19 cellular contexts compared by ENCODE assay signal in genomic region chr19:49109569-49110233, GRCh38. TPM values are rescaled to one million over a fixed set of nuclear protein-coding genes. Genes with fewer than 3 reads are reported as not detected.
DNase-seq lines count a peak whose midpoint lies in the region; ATAC-seq, FAIRE-seq and TF ChIP-seq lines count a peak whose summit lies in the region.
"Had no signal": no experiment of that assay in that cellular context is flagged by ENCODE, and none has a peak within 500 bp of the region (broad histone marks: within the 10 kb centered on the region; RNA-seq: fewer than 3 reads in every experiment).

No MANE protein-coding gene starts in this region.

- no peak for TF ChIP-seq CTCF in HFFc6 (IDR thresholded peaks at IDR 0.05)
- no peak for TF ChIP-seq CTCF in endothelial cell of umbilical vein (IDR thresholded peaks at IDR 0.05; ENCODE audit: extremely low read depth in 1 of 2, insufficient read depth in 1 of 2, low read depth in 1 of 2, low read length in 2 of 2)

- no peaks in the 10 kb centered on the region for H3K27me3 ChIP-seq in endothelial cell of umbilical vein (ENCODE audit: control insufficient read depth in 2 of 2, insufficient read depth in 2 of 2, low read length in 2 of 2)
- H3K27me3 ChIP-seq: brain microvascular endothelial cell, MG63, uterus had no signal

- H3K4me1 Mint-ChIP-seq in HFFc6 (ENCODE audit: low read depth): peaks cover 50% of the 10 kb centered on the region
- H3K4me1 Mint-ChIP-seq in activated T-helper 2 cell treated with anti-CD3 and anti-CD28 coated beads, Interferon-gamma antibody, Interleukin-2, Interleukin-4, amounts not matched to agents 10 μg/mL and 5 μg/mL and 100 μg/mL, durations not matched to agents 14 hours and 24 hours and 36 hours (ENCODE audit: low read depth): peaks cover 6% of the 10 kb centered on the region

- H3K27ac ChIP-seq in endothelial cell of umbilical vein (ENCODE audit: insufficient read depth, low read depth, low read length): no peak overlapping the region
- H3K27ac ChIP-seq: brain microvascular endothelial cell, uterus had no signal

- no peak overlapping the region for H2AFZ ChIP-seq in endothelial cell of umbilical vein (ENCODE audit: low read depth, low read length)

- DNase-seq in HFFc6 (no peak), endothelial cell of umbilical vein (ENCODE audit: low read depth, low spot score) (no peak)
- DNase-seq in activated T-helper 2 cell treated with anti-CD3 and anti-CD28 coated beads, Interferon-gamma antibody, Interleukin-2, Interleukin-4, amounts not matched to agents 10 μg/mL and 5 μg/mL and 100 μg/mL, durations not matched to agents 14 hours and 24 hours and 36 hours (ENCODE audit: low spot score): no peak
- DNase-seq: activated CD4-positive, alpha-beta T cell treated with anti-CD3 and anti-CD28 coated beads for 4 hours; activated T-cell treated with anti-CD3 and anti-CD28 coated beads for 4 hours; brain microvascular endothelial cell; effector CD4-positive, alpha-beta T cell; HCEC 1CT; MG63; NCI-H1930; NCI-H510A; stimulated activated CD4-positive, alpha-beta T cell treated with anti-CD3 and anti-CD28 coated beads, Interleukin-12 subunit alpha, Interleukin-12 subunit beta, amount 100 ng/mL, for 4 hours; T1000; uterus had no signal

- H3K4me3 Mint-ChIP-seq in HFFc6: no peak overlapping the region
- H3K4me3 Mint-ChIP-seq in activated T-helper 2 cell treated with anti-CD3 and anti-CD28 coated beads, Interferon-gamma antibody, Interleukin-2, Interleukin-4, amounts not matched to agents 10 μg/mL and 5 μg/mL and 100 μg/mL, durations not matched to agents 14 hours and 24 hours and 36 hours (ENCODE audit: low read depth): no peak overlapping the region
- H3K4me3 Mint-ChIP-seq: activated naive CD4-positive, alpha-beta T cell treated with anti-CD3 and anti-CD28 coated beads, Interleukin-2, amount 50 U/mL, for 24 hours; stimulated activated naive CD8-positive, alpha-beta T cell treated with anti-CD3 and anti-CD28 coated beads, Interleukin-15, Interleukin-2, amounts not matched to agents 100 ng/mL and 50 ng/mL, for 24 hours had no signal

- no peak for TF ChIP-seq POLR2A in endothelial cell of umbilical vein (IDR thresholded peaks at IDR 0.05; ENCODE audit: low read depth, low read length)

- H3K36me3 Mint-ChIP-seq in HFFc6 (ENCODE audit: low read depth): peaks cover 31% of the 10 kb centered on the region
- peaks cover 43% of the 10 kb centered on the region for H3K36me3 Mint-ChIP-seq in activated T-helper 2 cell treated with anti-CD3 and anti-CD28 coated beads, Interferon-gamma antibody, Interleukin-2, Interleukin-4, amounts not matched to agents 10 μg/mL and 5 μg/mL and 100 μg/mL, durations not matched to agents 14 hours and 24 hours and 36 hours (ENCODE audit: low read depth)

- POLR2A ChIA-PET in endothelial cell of umbilical vein (lab: Charles Lee): no interaction called here

- H4K20me1 ChIP-seq in endothelial cell of umbilical vein (replicated peaks; ENCODE audit: control insufficient read depth, extremely low read depth, insufficient read depth, low read length): no peaks in the 10 kb centered on the region

- peak; percentile 37 for FAIRE-seq in endothelial cell of umbilical vein (lab: Jason Lieb, UNC)
- FAIRE-seq: D721Med had no signal

- no peak overlapping the region for H3K9ac ChIP-seq in endothelial cell of umbilical vein (replicated peaks; ENCODE audit: extremely low read depth, insufficient read depth, low read length)

- dilution Hi-C loops in endothelial cell of umbilical vein (cut with MboI; ENCODE audit: extremely low pct_ligation_motif_present, low sequenced_read_pairs): no loop called here

- peaks cover 3% of the 10 kb centered on the region for H3K4me1 ChIP-seq in endothelial cell of umbilical vein (ENCODE audit: control insufficient read depth, extremely low read depth, insufficient read depth, low read length)
- H3K4me1 ChIP-seq: uterus had no signal

- intact Hi-C loops in endothelial cell of umbilical vein (cut with micrococcal nuclease): no loop called here
- intact Hi-C loops in activated T-helper 2 cell treated with anti-CD3 and anti-CD28 coated beads, Interferon-gamma antibody, Interleukin-2, Interleukin-4, amounts not matched to agents 10 μg/mL and 5 μg/mL and 100 μg/mL, durations not matched to agents 14 hours and 24 hours and 36 hours (cut with micrococcal nuclease): loop anchor here (5.0 kb wide), 1 partner anchor 38 kb away; no protein-coding TSS in a partner anchor

- peaks cover 9% of the 10 kb centered on the region for H3K27me3 Mint-ChIP-seq in HFFc6 (ENCODE audit: insufficient read depth)
- no peaks in the 10 kb centered on the region for H3K27me3 Mint-ChIP-seq in activated T-helper 2 cell treated with anti-CD3 and anti-CD28 coated beads, Interferon-gamma antibody, Interleukin-2, Interleukin-4, amounts not matched to agents 10 μg/mL and 5 μg/mL and 100 μg/mL, durations not matched to agents 14 hours and 24 hours and 36 hours (ENCODE audit: low read depth)
- H3K27me3 Mint-ChIP-seq: activated naive CD4-positive, alpha-beta T cell treated with anti-CD3 and anti-CD28 coated beads, Interleukin-2, amount 50 U/mL, for 24 hours; stimulated activated naive CD8-positive, alpha-beta T cell treated with anti-CD3 and anti-CD28 coated beads, Interleukin-15, Interleukin-2, amounts not matched to agents 100 ng/mL and 50 ng/mL, for 24 hours had no signal

- H3K4me3 ChIP-seq in endothelial cell of umbilical vein (replicated peaks in 1 of 3; ENCODE audit: insufficient read depth in 1 of 3, low read depth in 1 of 3, low read length in 3 of 3): no peak overlapping the region
- H3K4me3 ChIP-seq: MG63, uterus had no signal

- ATAC-seq in HG03097 (IDR thresholded peaks at IDR 0.05; ENCODE audit: low FRiP score, unreplicated experiment): no peak

- no peaks in the 10 kb centered on the region for H3K79me2 ChIP-seq in endothelial cell of umbilical vein (ENCODE audit: control insufficient read depth, insufficient read depth, low read length)

- no peaks in the 10 kb centered on the region for H3K9me3 Mint-ChIP-seq in HFFc6
- H3K9me3 Mint-ChIP-seq in activated T-helper 2 cell treated with anti-CD3 and anti-CD28 coated beads, Interferon-gamma antibody, Interleukin-2, Interleukin-4, amounts not matched to agents 10 μg/mL and 5 μg/mL and 100 μg/mL, durations not matched to agents 14 hours and 24 hours and 36 hours: no peaks in the 10 kb centered on the region
- H3K9me3 Mint-ChIP-seq: activated naive CD4-positive, alpha-beta T cell treated with anti-CD3 and anti-CD28 coated beads, Interleukin-2, amount 50 U/mL, for 24 hours; stimulated activated naive CD8-positive, alpha-beta T cell treated with anti-CD3 and anti-CD28 coated beads, Interleukin-15, Interleukin-2, amounts not matched to agents 100 ng/mL and 50 ng/mL, for 24 hours had no signal

- H3K9me1 ChIP-seq in endothelial cell of umbilical vein (replicated peaks; ENCODE audit: control insufficient read depth, extremely low read depth, insufficient read depth, low read length): no peaks in the 10 kb centered on the region

- no TSS peak for BruUV-seq in endothelial cell of umbilical vein (replicated peaks; lab: Mats Ljungman, UMichigan)

- no peak overlapping the region for H3K4me2 ChIP-seq in endothelial cell of umbilical vein (ENCODE audit: insufficient read depth, low read length)

- peaks cover 15 to 36% of the 10 kb centered on the region in 2 experiments for H3K36me3 ChIP-seq in endothelial cell of umbilical vein (ENCODE audit: control insufficient read depth in 2 of 2, extremely low read depth in 1 of 2, insufficient read depth in 2 of 2, low read length in 2 of 2)
- H3K36me3 ChIP-seq: uterus had no signal

- peak overlapping the region; percentile 72 for H3K27ac Mint-ChIP-seq in HFFc6
- H3K27ac Mint-ChIP-seq in activated T-helper 2 cell treated with anti-CD3 and anti-CD28 coated beads, Interferon-gamma antibody, Interleukin-2, Interleukin-4, amounts not matched to agents 10 μg/mL and 5 μg/mL and 100 μg/mL, durations not matched to agents 14 hours and 24 hours and 36 hours: no peak overlapping the region
- H3K27ac Mint-ChIP-seq: activated naive CD4-positive, alpha-beta T cell treated with anti-CD3 and anti-CD28 coated beads, Interleukin-2, amount 50 U/mL, for 24 hours; stimulated activated naive CD8-positive, alpha-beta T cell treated with anti-CD3 and anti-CD28 coated beads, Interleukin-15, Interleukin-2, amounts not matched to agents 100 ng/mL and 50 ng/mL, for 24 hours had no signal

- H3K9me3 ChIP-seq in endothelial cell of umbilical vein (replicated peaks; ENCODE audit: control insufficient read depth, insufficient read depth, low read length): no peaks in the 10 kb centered on the region
- H3K9me3 ChIP-seq: MG63, uterus had no signal

- CTCF ChIA-PET in endothelial cell of umbilical vein (lab: Charles Lee): interaction anchor here (1.8 to 2.5 kb wide), 2 partner anchors 12 to 89 kb away, joined by 4 to 15 read pairs; no protein-coding TSS in a partner anchor

RNA-seq across cellular contexts. Expression of gene LIN7B, which starts 4.5 kb away (rescaled TPM):
- total RNA-seq in HFFc6 (2021; fragmentation: NEBNext Ultra II Directional; extraction: Animal tissue kit (Norgen Biotek cat#: 25700)): 10 to 100 TPM in 4 of 6 experiments, 1 to 10 TPM in 2; 9.3 to 12.7 (median 10.2) TPM
- 4.2 and 4.5 TPM in 2 replicates for total RNA-seq in endothelial cell of umbilical vein
- 2.2 and 4.4 TPM in 2 replicates for polyA plus RNA-seq in endothelial cell of umbilical vein
- polyA plus RNA-seq in endothelial cell of umbilical vein (2011; cell fraction: cytosol; rRNA removed): 2.3 and 2.4 TPM in 2 replicates
- 5.5 and 5.6 TPM in 2 replicates for polyA plus RNA-seq in endothelial cell of umbilical vein (2011; cell fraction: nucleus; rRNA removed)
- polyA plus RNA-seq in endothelial cell of umbilical vein (2012): 1.3 and 4.4 TPM in 2 replicates
- 2.6 and 4.1 TPM in 2 replicates for polyA minus RNA-seq in endothelial cell of umbilical vein
- 2.7 TPM for polyA minus RNA-seq in endothelial cell of umbilical vein (2011; cell fraction: cytosol; rRNA and poly(A)+ RNA removed)
- 3.6 TPM in 1 of 2 replicates, not detected in the other for polyA minus RNA-seq in endothelial cell of umbilical vein (2011; cell fraction: nucleus; rRNA and poly(A)+ RNA removed)
- total RNA-seq in activated T-helper 2 cell treated with anti-CD3 and anti-CD28 coated beads, Interferon-gamma antibody, Interleukin-2, Interleukin-4, amounts not matched to agents 10 μg/mL and 5 μg/mL and 100 μg/mL, durations not matched to agents 14 hours and 24 hours and 36 hours: 5.9 and 7.7 TPM in 2 replicates

RNA-seq across cellular contexts. Expression of gene C19orf73, which starts 9.2 kb away (rescaled TPM):
- total RNA-seq in HFFc6 (2021; fragmentation: NEBNext Ultra II Directional; extraction: Animal tissue kit (Norgen Biotek cat#: 25700)): 1 to 10 TPM in 1 of 6 experiments, under 1 TPM in 5; 0.60 to 1.1 (median 0.71) TPM
- total RNA-seq in endothelial cell of umbilical vein: 1.5 TPM in 1 of 2 replicates, not detected in the other
- polyA plus RNA-seq in endothelial cell of umbilical vein: 1.8 and 2.5 TPM in 2 replicates
- 1.2 TPM in 2 replicates for polyA plus RNA-seq in endothelial cell of umbilical vein (2011; cell fraction: cytosol; rRNA removed)
- 0.25 and 0.97 TPM in 2 replicates for polyA plus RNA-seq in endothelial cell of umbilical vein (2011; cell fraction: nucleus; rRNA removed)
- 0.52 and 0.78 TPM in 2 replicates for polyA plus RNA-seq in endothelial cell of umbilical vein (2012)
- polyA minus RNA-seq in endothelial cell of umbilical vein: not detected in 2 replicates
- 1.4 TPM for polyA minus RNA-seq in endothelial cell of umbilical vein (2011; cell fraction: cytosol; rRNA and poly(A)+ RNA removed)
- 0.91 TPM in 1 of 2 replicates, not detected in the other for polyA minus RNA-seq in endothelial cell of umbilical vein (2011; cell fraction: nucleus; rRNA and poly(A)+ RNA removed)
- 1.7 and 2.3 TPM in 2 replicates for total RNA-seq in activated T-helper 2 cell treated with anti-CD3 and anti-CD28 coated beads, Interferon-gamma antibody, Interleukin-2, Interleukin-4, amounts not matched to agents 10 μg/mL and 5 μg/mL and 100 μg/mL, durations not matched to agents 14 hours and 24 hours and 36 hours
- total RNA-seq: uterus had no signal

RNA-seq across cellular contexts. Expression of gene PPFIA3, which starts 9.6 kb away (rescaled TPM):
- total RNA-seq in HFFc6 (2021; fragmentation: NEBNext Ultra II Directional; extraction: Animal tissue kit (Norgen Biotek cat#: 25700)): 1 to 10 TPM; 1.9 to 2.4 (median 2.3) TPM
- total RNA-seq in endothelial cell of umbilical vein: 2.0 and 2.6 TPM in 2 replicates
- 1.3 and 1.4 TPM in 2 replicates for polyA plus RNA-seq in endothelial cell of umbilical vein
- 0.58 and 0.99 TPM in 2 replicates for polyA plus RNA-seq in endothelial cell of umbilical vein (2011; cell fraction: cytosol; rRNA removed)
- polyA plus RNA-seq in endothelial cell of umbilical vein (2011; cell fraction: nucleus; rRNA removed): 1.2 and 1.3 TPM in 2 replicates
- 2.1 and 2.7 TPM in 2 replicates for polyA plus RNA-seq in endothelial cell of umbilical vein (2012)
- 0.90 and 1.3 TPM in 2 replicates for polyA minus RNA-seq in endothelial cell of umbilical vein
- polyA minus RNA-seq in endothelial cell of umbilical vein (2011; cell fraction: cytosol; rRNA and poly(A)+ RNA removed): 5.9 TPM
- 0.24 and 1.2 TPM in 2 replicates for polyA minus RNA-seq in endothelial cell of umbilical vein (2011; cell fraction: nucleus; rRNA and poly(A)+ RNA removed)
- total RNA-seq in activated T-helper 2 cell treated with anti-CD3 and anti-CD28 coated beads, Interferon-gamma antibody, Interleukin-2, Interleukin-4, amounts not matched to agents 10 μg/mL and 5 μg/mL and 100 μg/mL, durations not matched to agents 14 hours and 24 hours and 36 hours: 3.6 and 5.0 TPM in 2 replicates

RNA-seq across cellular contexts. Expression of gene SNRNP70, which starts 24.4 kb away (rescaled TPM):
- total RNA-seq in HFFc6 (2021; fragmentation: NEBNext Ultra II Directional; extraction: Animal tissue kit (Norgen Biotek cat#: 25700)): 100 to 1,000 TPM; 134 to 164 (median 156) TPM
- 215 and 228 TPM in 2 replicates for total RNA-seq in endothelial cell of umbilical vein
- 300 and 317 TPM in 2 replicates for polyA plus RNA-seq in endothelial cell of umbilical vein
- 128 and 182 TPM in 2 replicates for polyA plus RNA-seq in endothelial cell of umbilical vein (2011; cell fraction: cytosol; rRNA removed)
- polyA plus RNA-seq in endothelial cell of umbilical vein (2011; cell fraction: nucleus; rRNA removed): 1,444 and 1,967 TPM in 2 replicates
- polyA plus RNA-seq in endothelial cell of umbilical vein (2012): 244 and 263 TPM in 2 replicates
- 107 and 125 TPM in 2 replicates for polyA minus RNA-seq in endothelial cell of umbilical vein
- polyA minus RNA-seq in endothelial cell of umbilical vein (2011; cell fraction: cytosol; rRNA and poly(A)+ RNA removed): 63.6 TPM
- 199 and 262 TPM in 2 replicates for polyA minus RNA-seq in endothelial cell of umbilical vein (2011; cell fraction: nucleus; rRNA and poly(A)+ RNA removed)
- 259 and 279 TPM in 2 replicates for total RNA-seq in activated T-helper 2 cell treated with anti-CD3 and anti-CD28 coated beads, Interferon-gamma antibody, Interleukin-2, Interleukin-4, amounts not matched to agents 10 μg/mL and 5 μg/mL and 100 μg/mL, durations not matched to agents 14 hours and 24 hours and 36 hours

RNA-seq across cellular contexts. Expression of gene KCNA7, which starts 37.2 kb away (rescaled TPM):
- total RNA-seq in HFFc6 (2021; fragmentation: NEBNext Ultra II Directional; extraction: Animal tissue kit (Norgen Biotek cat#: 25700)): not detected
- total RNA-seq in endothelial cell of umbilical vein: not detected in 2 replicates
- not detected in 2 replicates for polyA plus RNA-seq in endothelial cell of umbilical vein
- polyA plus RNA-seq in endothelial cell of umbilical vein (2011; cell fraction: cytosol; rRNA removed): not detected in 2 replicates
- polyA plus RNA-seq in endothelial cell of umbilical vein (2011; cell fraction: nucleus; rRNA removed): not detected in 2 replicates
- polyA plus RNA-seq in endothelial cell of umbilical vein (2012): not detected in 2 replicates
- polyA minus RNA-seq in endothelial cell of umbilical vein: not detected in 2 replicates
- not detected for polyA minus RNA-seq in endothelial cell of umbilical vein (2011; cell fraction: cytosol; rRNA and poly(A)+ RNA removed)
- not detected in 2 replicates for polyA minus RNA-seq in endothelial cell of umbilical vein (2011; cell fraction: nucleus; rRNA and poly(A)+ RNA removed)
- total RNA-seq in activated T-helper 2 cell treated with anti-CD3 and anti-CD28 coated beads, Interferon-gamma antibody, Interleukin-2, Interleukin-4, amounts not matched to agents 10 μg/mL and 5 μg/mL and 100 μg/mL, durations not matched to agents 14 hours and 24 hours and 36 hours: not detected in 2 replicates
- total RNA-seq: posterior vena cava, uterus had no signal
